1 cellular context compared by ENCODE assay signal in the genomic region with DNA sequence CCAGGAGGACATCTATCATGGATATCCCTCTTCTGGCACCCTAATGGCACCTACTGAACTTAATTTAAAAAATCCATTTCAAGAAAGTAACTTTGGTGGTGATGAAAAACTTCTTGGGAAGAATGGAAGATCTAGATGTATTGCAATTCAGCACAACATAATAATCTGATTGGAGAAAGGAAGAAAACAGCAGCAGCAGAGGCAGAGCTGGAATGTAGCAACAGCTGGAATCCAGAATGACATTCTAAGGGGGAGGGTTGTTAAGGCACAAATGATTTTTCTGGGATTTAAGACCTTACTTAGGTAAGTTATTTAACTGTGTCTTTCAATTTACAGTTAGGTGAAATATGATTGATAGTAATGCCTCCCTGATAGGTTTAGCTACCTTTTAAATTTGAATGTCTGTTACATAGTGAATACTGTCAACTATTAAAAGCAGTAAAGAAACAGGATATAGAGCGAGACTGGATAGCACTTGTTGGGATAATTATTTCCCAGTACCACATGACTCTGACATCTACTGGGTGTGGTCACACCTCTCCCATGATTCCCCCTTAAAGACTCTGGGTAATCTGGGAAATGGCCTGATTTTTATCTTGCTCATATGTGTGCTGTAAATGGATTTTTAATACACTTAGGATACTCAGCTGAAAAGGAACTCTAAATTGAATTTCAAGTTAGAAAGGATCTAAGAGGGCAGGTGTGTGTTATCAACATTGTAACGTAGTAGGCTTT.
A peak's percentile ranks its signal among the peaks of the same experiment; 100 is the strongest.
TF ChIP-seq lines count a peak whose summit lies in the region.

No MANE protein-coding gene starts in this region.

TF ChIP-seq in H1, 55 proteins besides CTCF, POLR2A, EP300 and RAD21:
- TF ChIP-seq TEAD4 (IDR thresholded peaks at IDR 0.05; ENCODE audit: low read depth, low read length) (peak; percentile 65; the same call in 1 of the 2 replicates), BCL11A (IDR thresholded peaks at IDR 0.05; ENCODE audit: low read depth in 2 of 2, low read length in 2 of 2) (no peak), RFX5 (IDR thresholded peaks at IDR 0.05; ENCODE audit: borderline replicate concordance, low read depth, low read length) (no peak)
